Comparison of ENCODE assay signal across 8 cellular contexts in genomic region chr1:228275435-228276342, GRCh38.
DNase-seq lines count a peak whose midpoint lies in the region; ATAC-seq and TF ChIP-seq lines count a peak whose summit lies in the region.

No MANE protein-coding gene starts in this region.

- peaks cover 10% of the 10 kb centered on the region for H3K27me3 ChIP-seq in HUES48 (ENCODE audit: control insufficient read depth, insufficient read depth, low read length)
- H3K27me3 ChIP-seq in parathyroid adenoma (ENCODE audit: control insufficient read depth, insufficient read depth, low read length), result no peaks in the 10 kb centered on the region
- H3K27me3 ChIP-seq in thoracic aorta (replicated peaks; ENCODE audit: insufficient read depth), result no peaks in the 10 kb centered on the region

- H3K4me1 ChIP-seq in HUES48 (ENCODE audit: control insufficient read depth, insufficient read depth, low read length) (0 out of 2 replicates have a peak, but pooled peaks cover 6% of the 10 kb centered on the region), parathyroid adenoma (no peaks in the 10 kb centered on the region), thoracic aorta (ENCODE audit: control insufficient read depth in 1 of 2, low read depth in 2 of 2) (peaks cover 3 to 16% of the 10 kb centered on the region in 2 donors)

- peak; percentile 8 for DNase-seq in NCI-H2029 (lab: John Stamatoyannopoulos, UW)
- DNase-seq in NCI-H2029 treated with DMSO at 0.1 percent for 48 hours (lab: John Stamatoyannopoulos, UW), result no peak
- DNase-seq in T-cell, result peak; percentile 74 to 94 (median 84)
- peak; percentile 80 for DNase-seq in amniotic epithelial cell (ENCODE audit: low read depth)
- peak; percentile 90 for DNase-seq in left cardiac atrium
- peak; percentile 72 for DNase-seq in thoracic aorta (ENCODE audit: low spot score)

- H3K9me3 ChIP-seq in HUES48 (ENCODE audit: control insufficient read depth, insufficient read depth, low read length) (no peaks in the 10 kb centered on the region), parathyroid adenoma (ENCODE audit: control insufficient read depth, low read length) (no peaks in the 10 kb centered on the region), thoracic aorta (no peaks in the 10 kb centered on the region)

- TF ChIP-seq CTCF in parathyroid adenoma (IDR thresholded peaks at IDR 0.05) (no peak), thoracic aorta (IDR thresholded peaks at IDR 0.05) (no peak)

- H3K9ac ChIP-seq in HUES48 (ENCODE audit: low read depth, low read length) (peak overlapping the region; percentile 35; the same call in 1 of the 2 replicates), parathyroid adenoma (no peak overlapping the region)

- peak overlapping the region; percentile 78 to 83 (median 78) for H3K4me3 Mint-ChIP-seq in T-cell

- no peaks in the 10 kb centered on the region for H3K9me3 Mint-ChIP-seq in T-cell

- intact Hi-C loops in left cardiac atrium (cut with DNase I), result no loop called here

- CTCF ChIA-PET in T-cell (lab: Charles Lee), result interaction anchor here in 1 of 2 donors (0.6 kb wide), 1 partner anchor 183 kb away, joined by 3 read pairs; no protein-coding TSS in a partner anchor

- POLR2A ChIA-PET in T-cell (lab: Charles Lee), result interaction anchor here (0.5 to 0.9 kb wide), 2 partner anchors 10 to 542 kb away, joined by 3 to 7 read pairs; no protein-coding TSS in a partner anchor

- peak overlapping the region; percentile 92 for H3K4me2 ChIP-seq in parathyroid adenoma (ENCODE audit: low read length)

- ATAC-seq in T-cell (replicated peaks in 1 of 4), result peak; percentile 94 to 96 (median 96)
- ATAC-seq in left cardiac atrium, result peak; percentile 92
- peak; percentile 80 for ATAC-seq in thoracic aorta (ENCODE audit: insufficient number of reproducible peaks, low FRiP score, low read depth)

- no peaks in the 10 kb centered on the region for H3K27me3 Mint-ChIP-seq in T-cell

- peaks cover 12 to 21% (median 12%) of the 10 kb centered on the region in 3 donors for H3K4me1 Mint-ChIP-seq in T-cell

- H3K27ac ChIP-seq in HUES48 (ENCODE audit: low read depth, low read length), result peak overlapping the region; percentile 20
- H3K27ac ChIP-seq in parathyroid adenoma, result peak overlapping the region; percentile 32
- H3K27ac ChIP-seq in thoracic aorta, result peak overlapping the region; percentile 20 to 39

- peak overlapping the region; percentile 91 for H2AFZ ChIP-seq in parathyroid adenoma

- H3K36me3 Mint-ChIP-seq in T-cell, result no peaks in the 10 kb centered on the region

- H3K79me2 ChIP-seq in parathyroid adenoma, result no peaks in the 10 kb centered on the region

- H3K36me3 ChIP-seq in HUES48 (ENCODE audit: control insufficient read depth, insufficient read depth, low read length), result peaks cover 22% of the 10 kb centered on the region
- no peaks in the 10 kb centered on the region for H3K36me3 ChIP-seq in parathyroid adenoma (ENCODE audit: control insufficient read depth, insufficient read depth, low read length)
- no peaks in the 10 kb centered on the region for H3K36me3 ChIP-seq in thoracic aorta

- H3K4me3 ChIP-seq in HUES48 (ENCODE audit: low read depth, low read length) (peak overlapping the region; percentile 69), parathyroid adenoma (ENCODE audit: low read depth, low read length) (peak overlapping the region; percentile 74), thoracic aorta (peak overlapping the region; percentile 88)

- H3K27ac Mint-ChIP-seq in T-cell, result peak overlapping the region; percentile 63 to 66
